ENCODE assay signal across 10 cellular contexts in the genomic region with DNA sequence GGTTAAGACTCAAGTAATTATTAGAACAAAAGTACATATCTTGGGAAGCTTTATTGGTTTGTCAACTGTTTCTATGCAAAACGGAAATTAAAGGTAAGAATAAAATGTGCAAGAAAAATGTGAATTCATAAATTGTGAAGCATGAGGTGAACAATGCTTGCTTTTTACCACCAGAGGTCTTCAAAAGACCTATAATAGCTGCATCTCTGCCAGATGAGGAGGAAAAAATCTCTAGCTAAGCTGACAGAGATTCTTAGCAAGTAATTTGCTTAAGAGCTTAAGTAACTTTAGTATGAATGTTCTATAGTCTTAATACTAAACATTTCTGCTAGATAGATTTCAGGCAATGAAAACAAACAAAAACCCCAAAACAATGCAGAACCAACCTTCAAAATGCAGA. TPM values are rescaled to one million over a fixed set of nuclear protein-coding genes. Genes with fewer than 3 reads are reported as not detected.
A peak's percentile ranks its signal among the peaks of the same experiment; 100 is the strongest.
DNase-seq lines count a peak whose midpoint lies in the region; ATAC-seq, FAIRE-seq and TF ChIP-seq lines count a peak whose summit lies in the region.
"Had no signal": no experiment of that assay in that cellular context is flagged by ENCODE, and none has a peak within 500 bp of the region (broad histone marks: within the 10 kb centered on the region; RNA-seq: fewer than 3 reads in every experiment).

No MANE protein-coding gene starts in this region.

- H3K36me3 Mint-ChIP-seq in MCF 10A (ENCODE audit: insufficient read depth, unreplicated experiment) (no peaks in the 10 kb centered on the region), type B pancreatic cell (no peaks in the 10 kb centered on the region)
- no peaks in the 10 kb centered on the region for H3K36me3 Mint-ChIP-seq in naive thymus-derived CD4-positive, alpha-beta T cell
- H3K36me3 Mint-ChIP-seq: activated naive CD8-positive, alpha-beta T cell had no signal

- TF ChIP-seq POLR2A in breast epithelium (IDR thresholded peaks at IDR 0.05) (no peak), GM12878 (IDR thresholded peaks at IDR 0.05; ENCODE audit: low read depth, low read length) (no peak), GM12892 (IDR thresholded peaks at IDR 0.05; ENCODE audit: low read depth, low read length) (no peak)

- H3K27me3 Mint-ChIP-seq in MCF 10A (ENCODE audit: insufficient read depth, unreplicated experiment) (no peaks in the 10 kb centered on the region), type B pancreatic cell (no peaks in the 10 kb centered on the region)
- peaks cover 0 to 13% (median 5%) of the 10 kb centered on the region in 5 donors for H3K27me3 Mint-ChIP-seq in naive thymus-derived CD4-positive, alpha-beta T cell

- no TSS peak for BruUV-seq in MCF 10A (replicated peaks; lab: Mats Ljungman, UMichigan)
- BruUV-seq in GM12878 (replicated peaks; lab: Mats Ljungman, UMichigan): no TSS peak

- SMC1A ChIA-PET in GM12878 (lab: Charles Lee; ENCODE audit: uncharacterized antibody, unreplicated experiment): interaction anchor here (0.7 to 2.6 kb wide), 11 partner anchors 10 to 924 kb away, joined by 3 to 16 read pairs (median 5); no protein-coding TSS in a partner anchor

- H3K4me2 ChIP-seq in GM12878 (ENCODE audit: control insufficient read depth, insufficient read depth): no peak overlapping the region

- H4K20me1 ChIP-seq in GM12878 (ENCODE audit: control insufficient read depth, insufficient read depth): no peaks in the 10 kb centered on the region

- H3K9me3 ChIP-seq in breast epithelium (no peaks in the 10 kb centered on the region), GM12878 (replicated peaks; ENCODE audit: control insufficient read depth, insufficient read depth, low read length) (no peaks in the 10 kb centered on the region; the same call in 2 of the 3 replicates)
- no peaks in the 10 kb centered on the region for H3K9me3 ChIP-seq in naive thymus-derived CD4-positive, alpha-beta T cell (ENCODE audit: control insufficient read depth in 2 of 3, low read length in 3 of 3)
- H3K9me3 ChIP-seq: testis had no signal

- H3K27me3 ChIP-seq in breast epithelium: no peaks in the 10 kb centered on the region
- no peaks in the 10 kb centered on the region for H3K27me3 ChIP-seq in GM12878 (replicated peaks in 1 of 2; ENCODE audit: control insufficient read depth in 2 of 2, insufficient read depth in 2 of 2, low read length in 1 of 2)
- H3K27me3 ChIP-seq in naive thymus-derived CD4-positive, alpha-beta T cell (ENCODE audit: control insufficient read depth in 2 of 2, insufficient read depth in 2 of 2, low read length in 2 of 2): no peaks in the 10 kb centered on the region
- H3K27me3 ChIP-seq: testis had no signal

- H3K4me3 Mint-ChIP-seq in MCF 10A (ENCODE audit: unreplicated experiment): no peak overlapping the region
- H3K4me3 Mint-ChIP-seq in type B pancreatic cell: no peak overlapping the region
- no peak overlapping the region for H3K4me3 Mint-ChIP-seq in naive thymus-derived CD4-positive, alpha-beta T cell
- H3K4me3 Mint-ChIP-seq: activated naive CD8-positive, alpha-beta T cell had no signal

- POLR2A ChIA-PET in MCF 10A (lab: Yijun Ruan, JAX): interaction anchor here (1.7 kb wide), 1 partner anchor 173 kb away, joined by 3 read pairs; no protein-coding TSS in a partner anchor
- POLR2A ChIA-PET in GM12878 (lab: Charles Lee): no interaction called here
- POLR2A ChIA-PET in naive thymus-derived CD4-positive, alpha-beta T cell (lab: Charles Lee): no interaction called here

- peak; percentile 90 for TF ChIP-seq RAD21 in GM12878 (IDR thresholded peaks at IDR 0.05; ENCODE audit: insufficient read depth, low read depth, low read length)

- H3K4me1 ChIP-seq in breast epithelium (no peaks in the 10 kb centered on the region), GM12878 (ENCODE audit: control insufficient read depth, insufficient read depth, low read length) (no peaks in the 10 kb centered on the region)
- no peaks in the 10 kb centered on the region for H3K4me1 ChIP-seq in naive thymus-derived CD4-positive, alpha-beta T cell (ENCODE audit: control insufficient read depth in 2 of 2, insufficient read depth in 2 of 2, low read length in 2 of 2)
- H3K4me1 ChIP-seq: testis had no signal

- in situ Hi-C loops in GM12878 (cut with MboI): no loop called here

- H3K27ac Mint-ChIP-seq in MCF 10A (ENCODE audit: low read depth, unreplicated experiment) (no peak overlapping the region), type B pancreatic cell (no peak overlapping the region)
- no peak overlapping the region for H3K27ac Mint-ChIP-seq in naive thymus-derived CD4-positive, alpha-beta T cell
- H3K27ac Mint-ChIP-seq: activated naive CD8-positive, alpha-beta T cell had no signal

- no peak overlapping the region for H3K27ac ChIP-seq in breast epithelium
- H3K27ac ChIP-seq in GM12878 (ENCODE audit: control insufficient read depth, insufficient read depth): no peak overlapping the region
- H3K27ac ChIP-seq in naive thymus-derived CD4-positive, alpha-beta T cell (ENCODE audit: low read depth, low read length): no peak overlapping the region
- H3K27ac ChIP-seq: testis had no signal

- no peaks in the 10 kb centered on the region for H3K79me2 ChIP-seq in GM12878 (ENCODE audit: control insufficient read depth, insufficient read depth, low read length)

- H3K4me1 Mint-ChIP-seq in MCF 10A (ENCODE audit: insufficient read depth, unreplicated experiment): no peaks in the 10 kb centered on the region
- H3K4me1 Mint-ChIP-seq in type B pancreatic cell (ENCODE audit: unreplicated experiment): no peaks in the 10 kb centered on the region
- H3K4me1 Mint-ChIP-seq in naive thymus-derived CD4-positive, alpha-beta T cell: no peaks in the 10 kb centered on the region

- H3K9me3 Mint-ChIP-seq in MCF 10A (ENCODE audit: unreplicated experiment) (no peaks in the 10 kb centered on the region), type B pancreatic cell (no peaks in the 10 kb centered on the region)
- no peaks in the 10 kb centered on the region for H3K9me3 Mint-ChIP-seq in naive thymus-derived CD4-positive, alpha-beta T cell

- H3K36me3 ChIP-seq in breast epithelium (no peaks in the 10 kb centered on the region), GM12878 (ENCODE audit: control insufficient read depth in 2 of 2, insufficient read depth in 2 of 2, low read length in 1 of 2) (no peaks in the 10 kb centered on the region)
- H3K36me3 ChIP-seq in naive thymus-derived CD4-positive, alpha-beta T cell (ENCODE audit: control insufficient read depth in 2 of 3, insufficient read depth in 3 of 3, low read length in 3 of 3): no peaks in the 10 kb centered on the region

- H3K9ac ChIP-seq in GM12878 (ENCODE audit: control insufficient read depth, insufficient read depth, low read length): no peak overlapping the region

- intact Hi-C loops in MCF 10A (cut with micrococcal nuclease) (loop anchor here (1.0 to 10.0 kb wide), 4 partner anchors 176 to 912 kb away; no protein-coding TSS in a partner anchor), breast epithelium (cut with DNase I; ENCODE audit: low total_unique reads) (no loop called here), GM12878 (cut with micrococcal nuclease; ENCODE audit: unreplicated experiment) (loop anchor here (5.0 kb wide), 3 partner anchors 89 to 774 kb away; no protein-coding TSS in a partner anchor)
- intact Hi-C loops in naive thymus-derived CD4-positive, alpha-beta T cell (cut with micrococcal nuclease): loop anchor here in 1 of 2 donors (10.0 kb wide), 1 partner anchor 172 kb away; no protein-coding TSS in a partner anchor

- WGBS in GM12878 (ENCODE audit: insufficient coverage, insufficient replicate concordance, low lambda C conversion rate, missing lambda C conversion rate): 0% methylated on average over 1 of the region's 1 CpG

- no peak for TF ChIP-seq EP300 in GM12878 (IDR thresholded peaks at IDR 0.05; ENCODE audit: borderline replicate concordance in 1 of 2, control insufficient read depth in 1 of 2, low read depth in 2 of 2, low read length in 2 of 2)

- ATAC-seq in HG03354 (IDR thresholded peaks at IDR 0.05; ENCODE audit: poor library complexity, severe bottlenecking, unreplicated experiment) (peak; percentile 81), GM12878 (peak; percentile 68)
- no peak for ATAC-seq in naive thymus-derived CD4-positive, alpha-beta T cell

- CTCF ChIA-PET in MCF 10A (lab: Yijun Ruan, JAX): interaction anchor here (0.6 to 1.8 kb wide), 10 partner anchors 13 to 909 kb away, joined by 3 to 6 read pairs (median 3); no protein-coding TSS in a partner anchor
- CTCF ChIA-PET in GM12878 (lab: Yijun Ruan, JAX): interaction anchor here (0.6 to 1.9 kb wide), 18 partner anchors 8 to 913 kb away, joined by 3 to 16 read pairs (median 4); a partner anchor contains a TSS
- CTCF ChIA-PET in naive thymus-derived CD4-positive, alpha-beta T cell (lab: Charles Lee): no interaction called here

- FAIRE-seq in GM12878 (lab: Jason Lieb, UNC): peak; percentile 41
- FAIRE-seq in GM12892 (lab: Jason Lieb, UNC): no peak

- no peak overlapping the region for H3K4me3 ChIP-seq in breast epithelium
- H3K4me3 ChIP-seq in GM12878: no peak overlapping the region
- no peak overlapping the region for H3K4me3 ChIP-seq in naive thymus-derived CD4-positive, alpha-beta T cell (ENCODE audit: low read length)
- H3K4me3 ChIP-seq: testis had no signal

- no peak overlapping the region for H2AFZ ChIP-seq in GM12878 (ENCODE audit: control insufficient read depth, low read depth, low read length)

- peak; percentile 36 for DNase-seq in MCF 10A (ENCODE audit: unreplicated experiment)
- DNase-seq in breast epithelium (ENCODE audit: low spot score in 2 of 2): no peak
- no peak for DNase-seq in GM12878 (ENCODE audit: low read depth, low spot score)
- DNase-seq in type B pancreatic cell (ENCODE audit: extremely low spot score, unreplicated experiment): no peak
- DNase-seq in NK-92 (lab: John Stamatoyannopoulos, UW; ENCODE audit: unreplicated experiment): no peak
- no peak for DNase-seq in naive thymus-derived CD4-positive, alpha-beta T cell
- no peak for DNase-seq in GM12892 (ENCODE audit: insufficient read length)
- DNase-seq: testis had no signal

- RAD21 ChIA-PET in GM12878 (lab: Charles Lee; ENCODE audit: unreplicated experiment): interaction anchor here (1.1 to 2.1 kb wide), 5 partner anchors 9 to 913 kb away, joined by 4 to 12 read pairs (median 6); no protein-coding TSS in a partner anchor

- TF ChIP-seq CTCF in MCF 10A (IDR thresholded peaks at IDR 0.05; ENCODE audit: unreplicated experiment) (peak; percentile 49), breast epithelium (IDR thresholded peaks at IDR 0.05) (no peak), GM12878 (IDR thresholded peaks at IDR 0.05 in 2 of 3, conservative IDR thresholded peaks at IDR 0.05 in 1 of 3; ENCODE audit: control insufficient read depth in 2 of 3, extremely low read depth in 1 of 3, insufficient read depth in 1 of 3, low read depth in 3 of 3, low read length in 3 of 3) (peak; percentile 50 to 67 (median 52); a peak in 5 of 6 replicates), type B pancreatic cell (conservative IDR thresholded peaks at IDR 0.05) (peak; percentile 64)

RNA-seq across cellular contexts. Expression of a gene that starts 54.1 kb away (rescaled TPM):
- 48.2 and 63.2 TPM in 2 replicates for total RNA-seq in MCF 10A (2022)
- 100 to 1,000 TPM in 1 of 3 donors, 10 to 100 TPM in 2; 63.7 to 144 (median 63.9) TPM for total RNA-seq in breast epithelium
- total RNA-seq in GM12878 (2013; cell fraction: nucleolus; rRNA removed): 186 and 201 TPM in 2 replicates
- 93.8 and 99.2 TPM in 2 replicates for total RNA-seq in GM12878 (2014; rRNA removed)
- 60.6 and 61.7 TPM in 2 replicates for total RNA-seq in GM12878 (2014; rRNA removed; fragmentation: Illumina TruSeq; extraction: Trizol)
- total RNA-seq in GM12878 (2021): 51.9 and 53.3 TPM in 2 replicates
- 21.4 TPM for polyA plus RNA-seq in GM12878 (2011; ENCODE audit: low read depth)
- polyA plus RNA-seq in GM12878 (2011; rRNA removed): 84.5 and 121 TPM in 2 replicates
- polyA plus RNA-seq in GM12878 (2011; cell fraction: cytosol; rRNA removed): 56.8 and 64.3 TPM in 2 replicates
- 44.7 and 51.3 TPM in 2 replicates for polyA plus RNA-seq in GM12878 (2011; cell fraction: nucleus; rRNA removed)
- polyA plus RNA-seq in GM12878 (2012): 35.7 and 43.8 TPM in 2 replicates
- polyA plus RNA-seq in GM12878 (2014; fragmentation: Illumina TruSeq; extraction: Trizol): 60.4 and 68.7 TPM in 2 replicates
- polyA plus RNA-seq in GM12878 (2014; fragmentation: Nextera tagmentation; extraction: Ambion mirVana): 10 to 100 TPM; 18.5 to 19.8 TPM
- polyA plus RNA-seq in GM12878 (2014; rRNA removed): 60.5 and 61.8 TPM in 2 replicates
- polyA plus RNA-seq in GM12878 (2016; fragmentation: Nextera tagmentation; extraction: Ambion mirVana): 10 to 100 TPM; 68.8 to 74.8 TPM
- polyA minus RNA-seq in GM12878 (2011; rRNA and poly(A)+ RNA removed): 57.2 and 63.4 TPM in 2 replicates
- 38.1 and 41.1 TPM in 2 replicates for polyA minus RNA-seq in GM12878 (2011; cell fraction: cytosol; rRNA and poly(A)+ RNA removed)
- 99.6 and 157 TPM in 2 replicates for polyA minus RNA-seq in GM12878 (2011; cell fraction: nucleus; rRNA and poly(A)+ RNA removed)
- total RNA-seq in type B pancreatic cell (ENCODE audit: low replicate concordance): 50.1 and 52.9 TPM in 2 replicates
- total RNA-seq in naive thymus-derived CD4-positive, alpha-beta T cell: 10 to 100 TPM; 31.1 to 61.0 (median 47.1) TPM
- polyA plus RNA-seq in naive thymus-derived CD4-positive, alpha-beta T cell: 10 to 100 TPM; 55.4 to 89.5 TPM
- 53.8 TPM for polyA plus RNA-seq in GM12892 (2012; ENCODE audit: missing spikeins)

Comparison
In these comparisons a context has a peak if more than half of its experiments do, and no peak if none do; other contexts are left out.
1. CTCF ChIP-seq: peak in MCF 10A (single experiment), GM12878 (3 of 3) and type B pancreatic cell (single experiment); none in breast epithelium (0 of 3).